In genomic region chr7:144384555-144385245, GRCh38 we compare ENCODE assay signal across 11 cellular contexts. TPM values are rescaled to one million over a fixed set of nuclear protein-coding genes. Genes with fewer than 3 reads are reported as not detected.
DNase-seq lines count a peak whose midpoint lies in the region; ATAC-seq and TF ChIP-seq lines count a peak whose summit lies in the region.
"Had no signal": no experiment of that assay in that cellular context is flagged by ENCODE, and none has a peak within 500 bp of the region (broad histone marks: within the 10 kb centered on the region; RNA-seq: fewer than 3 reads in every experiment).

No MANE protein-coding gene starts in this region.

- no peaks in the 10 kb centered on the region for H3K9me3 ChIP-seq in mesodermal cell (ENCODE audit: control insufficient read depth, low read length)
- H3K9me3 ChIP-seq in suprapubic skin: no peaks in the 10 kb centered on the region
- H3K9me3 ChIP-seq in BE2C: no peaks in the 10 kb centered on the region
- H3K9me3 ChIP-seq: upper lobe of left lung had no signal

- H3K27me3 ChIP-seq in suprapubic skin (no peaks in the 10 kb centered on the region), BE2C (no peaks in the 10 kb centered on the region)
- H3K27me3 ChIP-seq: upper lobe of left lung had no signal

- H3K4me1 Mint-ChIP-seq in activated CD8-positive, alpha-beta memory T cell treated with anti-CD3 and anti-CD28 coated beads, Interleukin-2, amount 10 ng/mL, durations not matched to agents 7 days and 5 days: peaks cover 8% of the 10 kb centered on the region
- H3K4me1 Mint-ChIP-seq in activated naive CD8-positive, alpha-beta T cell treated with anti-CD3 and anti-CD28 coated beads, Interleukin-2, amount 50 U/mL, for 24 hours: peaks cover 22% of the 10 kb centered on the region

- CTCF ChIA-PET in activated CD8-positive, alpha-beta memory T cell treated with anti-CD3 and anti-CD28 coated beads, Interleukin-2, amount 10 ng/mL, durations not matched to agents 7 days and 5 days (lab: Charles Lee): interaction anchor here (0.7 to 1.3 kb wide), 2 partner anchors 10 to 12 kb away, joined by 3 to 4 read pairs; no protein-coding TSS in a partner anchor

- TF ChIP-seq CTCF in suprapubic skin (IDR thresholded peaks at IDR 0.05) (no peak), BE2C (IDR thresholded peaks at IDR 0.05; ENCODE audit: low read depth, low read length) (no peak)

- H3K4me3 ChIP-seq in mesodermal cell (ENCODE audit: extremely low read depth, insufficient read depth, low read length, poor library complexity, severe bottlenecking) (peak overlapping the region; percentile 3), suprapubic skin (no peak overlapping the region), BE2C (ENCODE audit: low read depth, low read length) (no peak overlapping the region)
- H3K4me3 ChIP-seq: upper lobe of left lung had no signal

- H3K36me3 Mint-ChIP-seq in activated CD8-positive, alpha-beta memory T cell treated with anti-CD3 and anti-CD28 coated beads, Interleukin-2, amount 10 ng/mL, durations not matched to agents 7 days and 5 days: no peaks in the 10 kb centered on the region
- peaks cover 2% of the 10 kb centered on the region for H3K36me3 Mint-ChIP-seq in activated naive CD8-positive, alpha-beta T cell treated with anti-CD3 and anti-CD28 coated beads, Interleukin-2, amount 50 U/mL, for 24 hours (ENCODE audit: low read depth)

- no peaks in the 10 kb centered on the region for H3K27me3 Mint-ChIP-seq in activated CD8-positive, alpha-beta memory T cell treated with anti-CD3 and anti-CD28 coated beads, Interleukin-2, amount 10 ng/mL, durations not matched to agents 7 days and 5 days
- no peaks in the 10 kb centered on the region for H3K27me3 Mint-ChIP-seq in activated naive CD8-positive, alpha-beta T cell treated with anti-CD3 and anti-CD28 coated beads, Interleukin-2, amount 50 U/mL, for 24 hours

- H3K9me3 Mint-ChIP-seq in activated CD8-positive, alpha-beta memory T cell treated with anti-CD3 and anti-CD28 coated beads, Interleukin-2, amount 10 ng/mL, durations not matched to agents 7 days and 5 days (ENCODE audit: low read depth): no peaks in the 10 kb centered on the region
- H3K9me3 Mint-ChIP-seq in activated naive CD8-positive, alpha-beta T cell treated with anti-CD3 and anti-CD28 coated beads, Interleukin-2, amount 50 U/mL, for 24 hours: no peaks in the 10 kb centered on the region

- peaks cover under 1% of the 10 kb centered on the region for H3K36me3 ChIP-seq in mesodermal cell (ENCODE audit: control insufficient read depth, insufficient read depth, low read length)
- H3K36me3 ChIP-seq in suprapubic skin: peaks cover 8% of the 10 kb centered on the region
- H3K36me3 ChIP-seq in BE2C: no peaks in the 10 kb centered on the region

- TF ChIP-seq EP300 in suprapubic skin (IDR thresholded peaks at IDR 0.05): no peak

- no peak overlapping the region for H3K4me3 Mint-ChIP-seq in activated CD8-positive, alpha-beta memory T cell treated with anti-CD3 and anti-CD28 coated beads, Interleukin-2, amount 10 ng/mL, durations not matched to agents 7 days and 5 days
- peak overlapping the region; percentile 16 for H3K4me3 Mint-ChIP-seq in activated naive CD8-positive, alpha-beta T cell treated with anti-CD3 and anti-CD28 coated beads, Interleukin-2, amount 50 U/mL, for 24 hours

- peak overlapping the region; percentile 88 for H3K27ac ChIP-seq in mesodermal cell (ENCODE audit: low read depth, low read length, severe bottlenecking)
- H3K27ac ChIP-seq in suprapubic skin: no peak overlapping the region
- H3K27ac ChIP-seq: upper lobe of left lung had no signal

- ATAC-seq in activated CD8-positive, alpha-beta memory T cell treated with anti-CD3 and anti-CD28 coated beads, Interleukin-2, amount 10 ng/mL, durations not matched to agents 7 days and 5 days: no peak
- ATAC-seq in activated naive CD8-positive, alpha-beta T cell treated with anti-CD3 and anti-CD28 coated beads, Interleukin-2, amount 50 U/mL, for 24 hours: peak; percentile 87

- peaks cover 5% of the 10 kb centered on the region for H3K4me1 ChIP-seq in mesodermal cell (ENCODE audit: control insufficient read depth, insufficient read depth, low read length, poor library complexity, severe bottlenecking)
- H3K4me1 ChIP-seq in suprapubic skin: peaks cover 12% of the 10 kb centered on the region
- no peaks in the 10 kb centered on the region for H3K4me1 ChIP-seq in BE2C
- H3K4me1 ChIP-seq: upper lobe of left lung had no signal

- DNase-seq in activated CD8-positive, alpha-beta memory T cell treated with anti-CD3 and anti-CD28 coated beads, Interleukin-2, amount 50 U/mL, for 4 hours: peak; percentile 26
- DNase-seq in activated CD8-positive, alpha-beta memory T cell treated with anti-CD3 and anti-CD28 coated beads, Interleukin-2, amount 10 ng/mL, durations not matched to agents 7 days and 5 days: no peak
- peak; percentile 57 for DNase-seq in activated naive CD8-positive, alpha-beta T cell treated with anti-CD3 and anti-CD28 coated beads, Interleukin-2, amount 50 U/mL, for 24 hours
- DNase-seq in suprapubic skin (ENCODE audit: low spot score in 2 of 2) (peak; percentile 46 to 55), BE2C (no peak), T-helper 1 cell (no peak), cerebellar nuclear complex (lab: John Stamatoyannopoulos, UW) (no peak)
- DNase-seq: NCI-H1105 treated with DMSO at 0.1 percent for 48 hours, upper lobe of left lung had no signal

- no peak overlapping the region for H3K27ac Mint-ChIP-seq in activated CD8-positive, alpha-beta memory T cell treated with anti-CD3 and anti-CD28 coated beads, Interleukin-2, amount 10 ng/mL, durations not matched to agents 7 days and 5 days
- peak overlapping the region; percentile 82 for H3K27ac Mint-ChIP-seq in activated naive CD8-positive, alpha-beta T cell treated with anti-CD3 and anti-CD28 coated beads, Interleukin-2, amount 50 U/mL, for 24 hours

- 48 to 59% methylated on average over 9 to 11 of the region's 12 CpGs for WGBS in mesodermal cell (ENCODE audit: insufficient coverage in 2 of 2), 2 experiments
- 52% methylated on average over 12 of the region's 12 CpGs for WGBS in suprapubic skin

- no peak for TF ChIP-seq POLR2A in suprapubic skin (IDR thresholded peaks at IDR 0.05)

RNA-seq across cellular contexts. Expression of gene NOBOX, which starts 18.8 kb away (rescaled TPM):
- not detected for total RNA-seq in activated CD8-positive, alpha-beta memory T cell treated with anti-CD3 and anti-CD28 coated beads, Interleukin-2, amount 10 ng/mL, durations not matched to agents 7 days and 5 days
- not detected for polyA plus RNA-seq in mesodermal cell (2013, experiment 1 of 2)
- polyA plus RNA-seq in mesodermal cell (2013, experiment 2 of 2): not detected
- not detected for total RNA-seq in suprapubic skin
- not detected for polyA plus RNA-seq in BE2C (2012; ENCODE audit: insufficient read depth, insufficient read length, low read depth)
- total RNA-seq: lower leg skin, upper lobe of left lung had no signal

RNA-seq across cellular contexts. Expression of gene ARHGEF5, which starts 29.5 kb away (rescaled TPM):
- total RNA-seq in activated CD8-positive, alpha-beta memory T cell treated with anti-CD3 and anti-CD28 coated beads, Interleukin-2, amount 10 ng/mL, durations not matched to agents 7 days and 5 days: 1 to 10 TPM; 5.6 to 7.4 TPM
- polyA plus RNA-seq in mesodermal cell (2013, experiment 1 of 2): 3.1 TPM
- 3.7 TPM for polyA plus RNA-seq in mesodermal cell (2013, experiment 2 of 2)
- total RNA-seq in suprapubic skin: 100 to 1,000 TPM in 1 of 4 donors, 10 to 100 TPM in 3; 62.3 to 109 (median 86.3) TPM
- polyA plus RNA-seq in BE2C (2012; ENCODE audit: insufficient read depth, insufficient read length, low read depth): 0.34 TPM

Comparison
In these comparisons a context has a peak if more than half of its experiments do, and no peak if none do; other contexts are left out.
1. DNase-seq: peak in activated CD8-positive, alpha-beta memory T cell treated with anti-CD3 and anti-CD28 coated beads, Interleukin-2, amount 50 U/mL, for 4 hours (single experiment), activated naive CD8-positive, alpha-beta T cell treated with anti-CD3 and anti-CD28 coated beads, Interleukin-2, amount 50 U/mL, for 24 hours (single experiment) and suprapubic skin (2 of 2); none in activated CD8-positive, alpha-beta memory T cell treated with anti-CD3 and anti-CD28 coated beads, Interleukin-2, amount 10 ng/mL, durations not matched to agents 7 days and 5 days (single experiment), BE2C (single experiment), T-helper 1 cell (0 of 5) and cerebellar nuclear complex (0 of 2).
2. RNA of gene ARHGEF5, which starts 29.5 kb away (total RNA-seq): 62.3 to 109 TPM in suprapubic skin; 5.6 to 7.4 TPM in activated CD8-positive, alpha-beta memory T cell treated with anti-CD3 and anti-CD28 coated beads, Interleukin-2, amount 10 ng/mL, durations not matched to agents 7 days and 5 days; every median in the first group is over 4 times any median in the second.